20 cellular contexts compared by ENCODE assay signal in genomic region chr3:62167566-62168262, GRCh38.
A peak's percentile ranks its signal among the peaks of the same experiment; 100 is the strongest.
DNase-seq lines count a peak whose midpoint lies in the region; ATAC-seq, FAIRE-seq and TF ChIP-seq lines count a peak whose summit lies in the region.
"Had no signal": no experiment of that assay in that cellular context is flagged by ENCODE, and none has a peak within 500 bp of the region (broad histone marks: within the 10 kb centered on the region; RNA-seq: fewer than 3 reads in every experiment).

No MANE protein-coding gene starts in this region.

- no peak for TF ChIP-seq CTCF in H1 (IDR thresholded peaks at IDR 0.05; ENCODE audit: control extremely low read depth in 1 of 3, insufficient read depth in 1 of 3, low read depth in 1 of 3, low read length in 3 of 3)
- TF ChIP-seq CTCF in psoas muscle (IDR thresholded peaks at IDR 0.05) = no peak

- peak; percentile 48 for FAIRE-seq in H1 (lab: Jason Lieb, UNC)
- FAIRE-seq: frontal cortex had no signal

- no peaks in the 10 kb centered on the region for H3K9me3 ChIP-seq in MG63
- H3K9me3 ChIP-seq in H1 (ENCODE audit: insufficient read depth in 2 of 2, low read depth in 1 of 2, low read length in 1 of 2) = no peaks in the 10 kb centered on the region
- no peaks in the 10 kb centered on the region for H3K9me3 ChIP-seq in psoas muscle
- H3K9me3 ChIP-seq: stomach, upper lobe of right lung had no signal

- H3K4ac ChIP-seq in H1 (replicated peaks; ENCODE audit: insufficient read length, low read depth, low read length) = no peak overlapping the region

- no peak overlapping the region for H2BK120ac ChIP-seq in H1 (replicated peaks; ENCODE audit: low read depth, low read length)

- H3K4me3 ChIP-seq in MG63 (no peak overlapping the region), H1 (ENCODE audit: extremely low read depth in 1 of 4, insufficient read depth in 2 of 4, low read depth in 3 of 4, low read length in 4 of 4) (no peak overlapping the region), psoas muscle (peak overlapping the region; percentile 42)
- H3K4me3 ChIP-seq: smooth muscle cell, stomach, upper lobe of right lung had no signal

- H2AFZ ChIP-seq in H1 (ENCODE audit: low read length) = no peak overlapping the region

- POLR2A ChIA-PET in H1 (lab: Charles Lee; ENCODE audit: partially characterized antibody) = interaction anchor here (1.3 kb wide), 1 partner anchor 603 kb away, joined by 3 read pairs; no protein-coding TSS in a partner anchor

- peaks cover 0 to 3% (median 1%) of the 10 kb centered on the region in 4 experiments; a peak in 2 of 7 replicates for H3K4me1 ChIP-seq in H1 (replicated peaks in 1 of 4; ENCODE audit: control insufficient read depth in 3 of 4, insufficient read depth in 4 of 4, low read length in 3 of 4)
- peaks cover 34% of the 10 kb centered on the region for H3K4me1 ChIP-seq in psoas muscle
- H3K4me1 ChIP-seq: stomach, upper lobe of right lung had no signal

- no peak overlapping the region for H2BK5ac ChIP-seq in H1 (ENCODE audit: low read depth, low read length)

- TF ChIP-seq POLR2A in H1 (IDR thresholded peaks at IDR 0.05; ENCODE audit: control extremely low read depth in 1 of 2, low read depth in 2 of 2, low read length in 2 of 2) = no peak
- no peak for TF ChIP-seq POLR2A in erythroblast (IDR thresholded peaks at IDR 0.05; ENCODE audit: low read length)

- H3K56ac ChIP-seq in H1 (replicated peaks; ENCODE audit: insufficient read length, low read depth, low read length) = no peak overlapping the region

- no peaks in the 10 kb centered on the region for H3K27me3 ChIP-seq in MG63
- H3K27me3 ChIP-seq in H1 (replicated peaks in 1 of 4; ENCODE audit: control insufficient read depth in 3 of 4, extremely low read depth in 1 of 4, insufficient read depth in 3 of 4, low read length in 3 of 4) = no peaks in the 10 kb centered on the region
- no peaks in the 10 kb centered on the region for H3K27me3 ChIP-seq in psoas muscle (ENCODE audit: insufficient read depth in 3 of 3, low read length in 2 of 3)
- H3K27me3 ChIP-seq: stomach, upper lobe of right lung had no signal

- intact Hi-C loops in psoas muscle (cut with DNase I) = no loop called here

- DNase-seq in Daoy (ENCODE audit: low read depth) (peak; percentile 63), MG63 (peak; percentile 17), H1 (ENCODE audit: low read depth in 1 of 2, low spot score in 2 of 2) (no peak), psoas muscle (no peak), dermis blood vessel endothelial cell (no peak), erythroblast (lab: John Stamatoyannopoulos, UW) (no peak)
- DNase-seq: activated CD4-positive, alpha-beta T cell treated with anti-CD3 and anti-CD28 coated beads, Interleukin-2, amount 50 U/mL, for 1 hour; activated naive CD4-positive, alpha-beta T cell; amniotic stem cell; cerebellar nuclear complex; KBM-7; NCI-H2029 treated with DMSO at 0.1 percent for 48 hours; NCI-H524; SIG-M5; stimulated activated CD4-positive, alpha-beta T cell treated with anti-CD3 and anti-CD28 coated beads, Interleukin-4, amount 100 ng/mL, for 1 hour; stomach; upper lobe of right lung had no signal

- no peaks in the 10 kb centered on the region for H3K79me2 ChIP-seq in H1 (ENCODE audit: control insufficient read depth in 1 of 2, insufficient read depth in 2 of 2, low read length in 2 of 2)

- ATAC-seq in psoas muscle (peak; percentile 60 to 86 (median 79)), GM18520 (IDR thresholded peaks at IDR 0.05; ENCODE audit: unreplicated experiment) (no peak)
- ATAC-seq: upper lobe of right lung had no signal

- H3K36me3 ChIP-seq in MG63 (no peaks in the 10 kb centered on the region), H1 (ENCODE audit: control insufficient read depth in 2 of 4, insufficient read depth in 4 of 4, low read length in 3 of 4) (peaks cover 0 to 4% (median 0%) of the 10 kb centered on the region in 4 experiments; a peak in 2 of 8 replicates), psoas muscle (ENCODE audit: insufficient read depth in 1 of 2, low read depth in 1 of 2) (no peaks in the 10 kb centered on the region)
- H3K36me3 ChIP-seq: upper lobe of right lung had no signal

- H2AK5ac ChIP-seq in H1 (ENCODE audit: low read depth, low read length) = no peak overlapping the region

- H3K14ac ChIP-seq in H1 (ENCODE audit: insufficient read length) = no peak overlapping the region

- no peak overlapping the region for H2BK20ac ChIP-seq in H1 (ENCODE audit: low read length)

- no peak overlapping the region for H4K8ac ChIP-seq in H1 (ENCODE audit: extremely low read depth, insufficient read depth, low read length)

- TF ChIP-seq RAD21 in H1 (IDR thresholded peaks at IDR 0.05 in 1 of 2, conservative IDR thresholded peaks at IDR 0.05 in 1 of 2; ENCODE audit: low read depth in 2 of 2, low read length in 2 of 2) = no peak

- H3K23me2 ChIP-seq in H1 (ENCODE audit: low read depth, low read length) = no peaks in the 10 kb centered on the region

- H4K91ac ChIP-seq in H1 (replicated peaks; ENCODE audit: insufficient read length, low read length) = no peak overlapping the region

- H3K9ac ChIP-seq in H1 (replicated peaks in 1 of 4; ENCODE audit: extremely low read depth in 1 of 4, low read depth in 3 of 4, low read length in 3 of 4) = no peak overlapping the region

- peaks cover 2% of the 10 kb centered on the region; the same call in 1 of the 2 replicates for H3K79me1 ChIP-seq in H1 (ENCODE audit: low read depth, low read length)

- H3K27ac ChIP-seq in H1 (ENCODE audit: low read depth, low read length) (no peak overlapping the region), psoas muscle (peak overlapping the region; percentile 26)
- H3K27ac ChIP-seq: stomach, upper lobe of right lung had no signal

- no peak overlapping the region for H2BK12ac ChIP-seq in H1 (ENCODE audit: low read depth, low read length)

- no peak for TF ChIP-seq EP300 in H1 (IDR thresholded peaks at IDR 0.05; ENCODE audit: borderline replicate concordance in 1 of 2, low read depth in 2 of 2, low read length in 2 of 2)

- H4K5ac ChIP-seq in H1 (ENCODE audit: insufficient read length, low read depth, low read length) = no peak overlapping the region

- H2BK15ac ChIP-seq in H1 (ENCODE audit: low read length) = no peak overlapping the region

- WGBS in H1 (ENCODE audit: extremely low coverage in 1 of 2, insufficient coverage in 1 of 2, insufficient read length in 1 of 2, insufficient replicate concordance in 2 of 2, low coverage in 1 of 2, low lambda C conversion rate in 2 of 2, missing lambda C conversion rate in 1 of 2), 2 experiments = 84% methylated on average over 12 of the region's 12 CpGs; no CpG with 5 or more reads in 1 of the 2 experiments
- WGBS in psoas muscle, 3 donors = 30 to 61% (median 38%) methylated on average over 12 of the region's 12 CpGs

- no peak overlapping the region for H3K23ac ChIP-seq in H1 (ENCODE audit: insufficient read length)

- no peak overlapping the region for H3K4me2 ChIP-seq in H1 (ENCODE audit: insufficient read depth in 1 of 2, low read depth in 2 of 2, low read length in 2 of 2)
- H3K4me2 ChIP-seq: smooth muscle cell had no signal

- no peak overlapping the region for H3K18ac ChIP-seq in H1 (ENCODE audit: extremely low read depth, low read length)

- H4K20me1 ChIP-seq in H1 (replicated peaks in 1 of 2; ENCODE audit: control insufficient read depth in 1 of 2, insufficient read depth in 2 of 2, low read length in 2 of 2) = peaks cover 0 to 2% of the 10 kb centered on the region in 2 experiments

- CTCF ChIA-PET in H1 (lab: Charles Lee; ENCODE audit: partially characterized antibody) = interaction anchor here (1.0 to 4.9 kb wide), 5 partner anchors 11 to 232 kb away, joined by 3 to 19 read pairs (median 3); no protein-coding TSS in a partner anchor

TF ChIP-seq in H1, 55 proteins besides CTCF, POLR2A, EP300 and RAD21:
- TF ChIP-seq POLR2AphosphoS5 (IDR thresholded peaks at IDR 0.05; ENCODE audit: low read depth, low read length) (no peak), PHF8 (conservative IDR thresholded peaks at IDR 0.05; ENCODE audit: low read depth, low read length) (no peak), E2F6 (IDR thresholded peaks at IDR 0.05) (no peak), CEBPB (IDR thresholded peaks at IDR 0.05; ENCODE audit: low read depth, low read length) (no peak), SP2 (IDR thresholded peaks at IDR 0.05; ENCODE audit: low read length) (no peak)

Comparison
In these comparisons a context has a peak if more than half of its experiments do, and no peak if none do; other contexts are left out.
1. DNase-seq: peak in Daoy (single experiment) and MG63 (single experiment); none in H1 (0 of 2), psoas muscle (0 of 2), dermis blood vessel endothelial cell (single experiment) and erythroblast (0 of 2).